Comparison of ENCODE assay signal across 14 cellular contexts in the genomic region with DNA sequence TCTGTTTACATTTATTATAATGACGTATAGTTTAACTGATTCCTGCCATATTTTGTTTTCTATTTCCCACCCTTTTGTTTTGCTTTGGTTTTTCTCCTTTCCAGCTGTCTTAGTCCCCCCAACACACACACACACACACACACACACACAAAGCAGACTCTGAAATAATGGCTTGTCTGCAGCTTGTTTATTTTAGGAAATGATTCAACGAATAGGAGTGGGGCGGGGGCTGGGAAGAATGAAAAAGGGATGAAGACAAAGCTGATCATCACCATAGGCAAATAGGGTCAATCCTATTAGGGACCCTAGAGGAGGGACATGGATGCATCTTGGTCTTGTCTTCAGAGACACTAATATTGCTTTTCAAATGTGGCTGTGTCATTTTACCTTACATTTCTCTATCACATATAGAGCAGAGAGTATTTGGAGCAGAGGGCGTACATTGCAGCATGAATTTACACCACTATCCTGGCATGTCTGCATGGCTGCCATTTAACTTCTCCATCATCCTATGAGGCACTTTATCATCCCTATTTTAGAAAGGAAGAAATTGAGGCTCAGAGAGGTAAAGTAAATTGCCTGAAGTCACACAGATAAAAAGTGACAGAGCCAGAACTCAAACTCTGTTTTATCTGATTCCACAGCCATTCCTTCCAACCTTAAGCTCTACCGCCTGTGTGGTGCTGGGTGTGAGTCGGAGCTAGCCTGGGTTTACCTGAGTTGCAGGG.
A peak's percentile ranks its signal among the peaks of the same experiment; 100 is the strongest.
DNase-seq lines count a peak whose midpoint lies in the region; ATAC-seq, FAIRE-seq and TF ChIP-seq lines count a peak whose summit lies in the region.
"Had no signal": no experiment of that assay in that cellular context is flagged by ENCODE, and none has a peak within 500 bp of the region (broad histone marks: within the 10 kb centered on the region; RNA-seq: fewer than 3 reads in every experiment).

No MANE protein-coding gene starts in this region.

- POLR2A ChIA-PET in Caco-2 (lab: Charles Lee) (interaction anchor here (0.6 to 1.1 kb wide), 3 partner anchors 11 to 700 kb away, joined by 3 to 10 read pairs (median 7); no protein-coding TSS in a partner anchor), H1 (lab: Charles Lee; ENCODE audit: partially characterized antibody) (interaction anchor here (0.6 to 2.2 kb wide), 5 partner anchors 20 to 571 kb away, joined by 3 to 4 read pairs (median 3); no protein-coding TSS in a partner anchor)
- POLR2A ChIA-PET in naive thymus-derived CD8-positive, alpha-beta T cell (lab: Charles Lee) = no interaction called here

- no peak for FAIRE-seq in H1 (lab: Jason Lieb, UNC)
- FAIRE-seq: endometrium had no signal

- peak overlapping the region; percentile 53 for H3K27ac Mint-ChIP-seq in Caco-2 (ENCODE audit: unreplicated experiment)
- H3K27ac Mint-ChIP-seq in naive thymus-derived CD8-positive, alpha-beta T cell = no peak overlapping the region
- H3K27ac Mint-ChIP-seq: activated T-helper 1 cell treated with anti-CD3 and anti-CD28 coated beads, Interleukin-12 subunit alpha, Interleukin-12 subunit beta, Interleukin-2, Interleukin-4 antibody, amounts not matched to agents 30 ng/mL and 10 ng/mL and 1 ng/mL, durations not matched to agents 14 hours and 24 hours and 36 hours; CD8-positive, alpha-beta T cell; natural killer cell treated with Interleukin-12 subunit alpha and Interleukin-12 subunit beta and Interleukin-15 and Interleukin-18, amount 100 ng/mL, for 72 hours had no signal

- no peak overlapping the region for H4K5ac ChIP-seq in H1 (ENCODE audit: insufficient read length, low read depth, low read length)

- peaks cover 14% of the 10 kb centered on the region for H3K36me3 Mint-ChIP-seq in Caco-2 (ENCODE audit: insufficient read depth, unreplicated experiment)
- H3K36me3 Mint-ChIP-seq in naive thymus-derived CD8-positive, alpha-beta T cell = no peaks in the 10 kb centered on the region
- H3K36me3 Mint-ChIP-seq: CD8-positive, alpha-beta T cell; natural killer cell treated with Interleukin-12 subunit alpha and Interleukin-12 subunit beta and Interleukin-15 and Interleukin-18, amount 100 ng/mL, for 72 hours had no signal

- H2BK5ac ChIP-seq in H1 (ENCODE audit: low read depth, low read length) = no peak overlapping the region

- H3K9ac ChIP-seq in H1 (replicated peaks in 1 of 4; ENCODE audit: extremely low read depth in 1 of 4, low read depth in 3 of 4, low read length in 3 of 4) = no peak overlapping the region; a peak in 1 of 7 replicates

- TF ChIP-seq CTCF in Caco-2 (IDR thresholded peaks at IDR 0.05; ENCODE audit: insufficient read depth in 1 of 2, low read depth in 1 of 2, low read length in 1 of 2, severe bottlenecking in 1 of 2, unreplicated experiment in 1 of 2) (no peak), H1 (IDR thresholded peaks at IDR 0.05; ENCODE audit: control extremely low read depth in 1 of 3, insufficient read depth in 1 of 3, low read depth in 1 of 3, low read length in 3 of 3) (no peak)

- no peak overlapping the region for H3K27ac ChIP-seq in H1 (ENCODE audit: low read depth, low read length)

- no peak for TF ChIP-seq RAD21 in H1 (IDR thresholded peaks at IDR 0.05 in 1 of 2, conservative IDR thresholded peaks at IDR 0.05 in 1 of 2; ENCODE audit: low read depth in 2 of 2, low read length in 2 of 2)

- H2BK20ac ChIP-seq in H1 (ENCODE audit: low read length) = 0 out of 2 replicates have a peak overlapping the region, but pooled peaks have one; percentile 93

- H3K4me3 ChIP-seq in Caco-2 (ENCODE audit: low read depth, low read length) (no peak overlapping the region), H1 (ENCODE audit: extremely low read depth in 1 of 4, insufficient read depth in 2 of 4, low read depth in 3 of 4, low read length in 4 of 4) (no peak overlapping the region)

- 0 out of 2 replicates have a peak overlapping the region, but pooled peaks have one; percentile 76 for H2BK15ac ChIP-seq in H1 (ENCODE audit: low read length)

- no peak overlapping the region for H3K4me2 ChIP-seq in H1 (ENCODE audit: insufficient read depth in 1 of 2, low read depth in 2 of 2, low read length in 2 of 2)

- peaks cover 41% of the 10 kb centered on the region for H3K4me1 Mint-ChIP-seq in Caco-2 (ENCODE audit: low read depth, unreplicated experiment)
- no peaks in the 10 kb centered on the region for H3K4me1 Mint-ChIP-seq in naive thymus-derived CD8-positive, alpha-beta T cell

- H3K4me1 ChIP-seq in Caco-2 = peaks cover 48% of the 10 kb centered on the region
- peaks cover 8 to 14% (median 11%) of the 10 kb centered on the region in 4 experiments for H3K4me1 ChIP-seq in H1 (replicated peaks in 1 of 4; ENCODE audit: control insufficient read depth in 3 of 4, insufficient read depth in 4 of 4, low read length in 3 of 4)

- no peaks in the 10 kb centered on the region for H3K9me3 ChIP-seq in Caco-2
- no peaks in the 10 kb centered on the region for H3K9me3 ChIP-seq in H1 (ENCODE audit: insufficient read depth in 2 of 2, low read depth in 1 of 2, low read length in 1 of 2)

- H3K56ac ChIP-seq in H1 (replicated peaks; ENCODE audit: insufficient read length, low read depth, low read length) = no peak overlapping the region

- H3K79me2 ChIP-seq in H1 (ENCODE audit: control insufficient read depth in 1 of 2, insufficient read depth in 2 of 2, low read length in 2 of 2) = no peaks in the 10 kb centered on the region

- H3K23ac ChIP-seq in H1 (ENCODE audit: insufficient read length) = no peak overlapping the region

- H3K36me3 ChIP-seq in Caco-2 (ENCODE audit: control insufficient read depth, insufficient read depth, low read length) (no peaks in the 10 kb centered on the region), H1 (ENCODE audit: control insufficient read depth in 2 of 4, insufficient read depth in 4 of 4, low read length in 3 of 4) (no peaks in the 10 kb centered on the region)

- no peak overlapping the region for H2AFZ ChIP-seq in H1 (ENCODE audit: low read length)

- no peak overlapping the region for H2AK5ac ChIP-seq in H1 (ENCODE audit: low read depth, low read length)

- peak overlapping the region; percentile 61 for H4K91ac ChIP-seq in H1 (replicated peaks; ENCODE audit: insufficient read length, low read length)

- no peak for TF ChIP-seq EP300 in H1 (IDR thresholded peaks at IDR 0.05; ENCODE audit: borderline replicate concordance in 1 of 2, low read depth in 2 of 2, low read length in 2 of 2)

- H3K27me3 Mint-ChIP-seq in Caco-2 (ENCODE audit: insufficient read depth, unreplicated experiment) = no peaks in the 10 kb centered on the region
- peaks cover 6 to 12% (median 9%) of the 10 kb centered on the region in 5 donors for H3K27me3 Mint-ChIP-seq in naive thymus-derived CD8-positive, alpha-beta T cell

- DNase-seq in Caco-2 = no peak
- peak; percentile 82 for DNase-seq in M059J (ENCODE audit: low read depth)
- DNase-seq in H1 (ENCODE audit: low read depth in 1 of 2, low spot score in 2 of 2) = no peak
- peak; percentile 90 for DNase-seq in myocyte (ENCODE audit: low read depth)
- no peak for DNase-seq in naive thymus-derived CD8-positive, alpha-beta T cell
- no peak for DNase-seq in anterior cingulate cortex (lab: John Stamatoyannopoulos, UW)
- no peak for DNase-seq in iPS-NIHi7 (ENCODE audit: extremely low spot score)
- DNase-seq in activated T-cell treated with anti-CD3 and anti-CD28 coated beads for 4 hours = no peak
- DNase-seq: CD8-positive, alpha-beta T cell; NCI-H510A treated with DMSO at 0.1 percent for 48 hours; T1000 had no signal

- H3K79me1 ChIP-seq in H1 (ENCODE audit: low read depth, low read length) = no peaks in the 10 kb centered on the region

- intact Hi-C loops in Caco-2 (cut with micrococcal nuclease; ENCODE audit: unreplicated experiment) = loop anchor here (5.0 kb wide), 1 partner anchor 113 kb away; no protein-coding TSS in a partner anchor

- H3K9me3 Mint-ChIP-seq in Caco-2 (ENCODE audit: unreplicated experiment) = no peaks in the 10 kb centered on the region
- no peaks in the 10 kb centered on the region for H3K9me3 Mint-ChIP-seq in naive thymus-derived CD8-positive, alpha-beta T cell
- H3K9me3 Mint-ChIP-seq: activated T-helper 1 cell treated with anti-CD3 and anti-CD28 coated beads, Interleukin-12 subunit alpha, Interleukin-12 subunit beta, Interleukin-2, Interleukin-4 antibody, amounts not matched to agents 30 ng/mL and 10 ng/mL and 1 ng/mL, durations not matched to agents 14 hours and 24 hours and 36 hours; CD8-positive, alpha-beta T cell; natural killer cell treated with Interleukin-12 subunit alpha and Interleukin-12 subunit beta and Interleukin-15 and Interleukin-18, amount 100 ng/mL, for 72 hours had no signal

- CTCF ChIA-PET in Caco-2 (lab: Charles Lee) = interaction anchor here (1.5 kb wide), 1 partner anchor 152 kb away, joined by 5 read pairs; no protein-coding TSS in a partner anchor
- CTCF ChIA-PET in H1 (lab: Charles Lee; ENCODE audit: partially characterized antibody) = interaction anchor here (0.6 to 1.0 kb wide), 4 partner anchors 48 to 426 kb away, joined by 3 to 4 read pairs (median 3); no protein-coding TSS in a partner anchor

- peak overlapping the region; percentile 61 for H2BK120ac ChIP-seq in H1 (replicated peaks; ENCODE audit: low read depth, low read length)

- H4K20me1 ChIP-seq in H1 (replicated peaks in 1 of 2; ENCODE audit: control insufficient read depth in 1 of 2, insufficient read depth in 2 of 2, low read length in 2 of 2) = no peaks in the 10 kb centered on the region

- 0 out of 2 replicates have a peak overlapping the region, but pooled peaks have one; percentile 85 for H2BK12ac ChIP-seq in H1 (ENCODE audit: low read depth, low read length)

- no peak overlapping the region for H3K14ac ChIP-seq in H1 (ENCODE audit: insufficient read length)

- H3K27me3 ChIP-seq in Caco-2 (replicated peaks; ENCODE audit: control insufficient read depth, insufficient read depth, low read length) (no peaks in the 10 kb centered on the region), H1 (replicated peaks in 1 of 4; ENCODE audit: control insufficient read depth in 3 of 4, extremely low read depth in 1 of 4, insufficient read depth in 3 of 4, low read length in 3 of 4) (no peaks in the 10 kb centered on the region)

- no peak overlapping the region for H4K8ac ChIP-seq in H1 (ENCODE audit: extremely low read depth, insufficient read depth, low read length)

- no peaks in the 10 kb centered on the region for H3K23me2 ChIP-seq in H1 (ENCODE audit: low read depth, low read length)

- H3K18ac ChIP-seq in H1 (ENCODE audit: extremely low read depth, low read length) = peak overlapping the region; percentile 76; the same call in 1 of the 2 replicates

- TF ChIP-seq POLR2A in H1 (IDR thresholded peaks at IDR 0.05; ENCODE audit: control extremely low read depth in 1 of 2, low read depth in 2 of 2, low read length in 2 of 2) = no peak

- no peak overlapping the region for H3K4ac ChIP-seq in H1 (replicated peaks; ENCODE audit: insufficient read length, low read depth, low read length)

- no TSS peak for BruUV-seq in Caco-2 (replicated peaks; lab: Mats Ljungman, UMichigan)

- peak overlapping the region; percentile 55 for H3K4me3 Mint-ChIP-seq in Caco-2 (ENCODE audit: unreplicated experiment)
- H3K4me3 Mint-ChIP-seq in naive thymus-derived CD8-positive, alpha-beta T cell = no peak overlapping the region
- H3K4me3 Mint-ChIP-seq: activated T-helper 1 cell treated with anti-CD3 and anti-CD28 coated beads, Interleukin-12 subunit alpha, Interleukin-12 subunit beta, Interleukin-2, Interleukin-4 antibody, amounts not matched to agents 30 ng/mL and 10 ng/mL and 1 ng/mL, durations not matched to agents 14 hours and 24 hours and 36 hours; CD8-positive, alpha-beta T cell; natural killer cell treated with Interleukin-12 subunit alpha and Interleukin-12 subunit beta and Interleukin-15 and Interleukin-18, amount 100 ng/mL, for 72 hours had no signal

- ATAC-seq in naive thymus-derived CD8-positive, alpha-beta T cell = no peak
- ATAC-seq: CD8-positive, alpha-beta T cell; natural killer cell treated with Interleukin-12 subunit alpha and Interleukin-12 subunit beta and Interleukin-15 and Interleukin-18, amount 100 ng/mL, for 72 hours had no signal

- 84% methylated on average over 6 of the region's 6 CpGs; no CpG with 5 or more reads in 1 of the 2 experiments for WGBS in H1 (ENCODE audit: extremely low coverage in 1 of 2, insufficient coverage in 1 of 2, insufficient read length in 1 of 2, insufficient replicate concordance in 2 of 2, low coverage in 1 of 2, low lambda C conversion rate in 2 of 2, missing lambda C conversion rate in 1 of 2), 2 experiments

Comparison
In these comparisons a context has a peak if more than half of its experiments do, and no peak if none do; other contexts are left out.
1. DNase-seq: peak in M059J (single experiment) and myocyte (single experiment); none in Caco-2 (0 of 2), H1 (0 of 2), naive thymus-derived CD8-positive, alpha-beta T cell (0 of 10), anterior cingulate cortex (0 of 58), iPS-NIHi7 (single experiment) and activated T-cell treated with anti-CD3 and anti-CD28 coated beads for 4 hours (single experiment).